ENCODE assay signal across 22 cellular contexts in genomic region chr2:119721904-119722303, GRCh38.
"Had no signal": no experiment of that assay in that cellular context is flagged by ENCODE, and none has a peak within 500 bp of the region (broad histone marks: within the 10 kb centered on the region; RNA-seq: fewer than 3 reads in every experiment).

No MANE protein-coding gene starts in this region.

- H3K4me3 Mint-ChIP-seq: dendritic cell treated with granulocyte-macrophage colony-stimulating factor and Interleukin-4, amounts not matched to agents 40 ng/mL and 50 ng/mL, for 4 days; effector memory CD8-positive, alpha-beta T cell; naive thymus-derived CD4-positive, alpha-beta T cell; neural progenitor cell had no signal

- H3K27ac ChIP-seq: epithelial cell of prostate, esophagus muscularis mucosa, gastroesophageal sphincter, neural progenitor cell, ovary, skin epidermis, stomach, thoracic aorta, transverse colon had no signal

- H3K27me3 Mint-ChIP-seq: dendritic cell treated with granulocyte-macrophage colony-stimulating factor and Interleukin-4, amounts not matched to agents 40 ng/mL and 50 ng/mL, for 4 days; effector memory CD8-positive, alpha-beta T cell; naive thymus-derived CD4-positive, alpha-beta T cell had no signal

- H3K36me3 Mint-ChIP-seq: neural progenitor cell had no signal

- H3K9me3 ChIP-seq: esophagus muscularis mucosa, gastroesophageal sphincter, ovary, stomach, thoracic aorta, transverse colon had no signal

- H3K9me3 Mint-ChIP-seq: dendritic cell treated with granulocyte-macrophage colony-stimulating factor and Interleukin-4, amounts not matched to agents 40 ng/mL and 50 ng/mL, for 4 days; effector memory CD8-positive, alpha-beta T cell; naive thymus-derived CD4-positive, alpha-beta T cell; neural progenitor cell had no signal

- H3K9ac ChIP-seq: neural progenitor cell had no signal

- H3K27ac Mint-ChIP-seq: dendritic cell treated with granulocyte-macrophage colony-stimulating factor and Interleukin-4, amounts not matched to agents 40 ng/mL and 50 ng/mL, for 4 days; effector memory CD8-positive, alpha-beta T cell; neural progenitor cell had no signal

- H3K36me3 ChIP-seq: esophagus muscularis mucosa, neural progenitor cell, ovary, stomach, thoracic aorta, transverse colon had no signal

- ATAC-seq: effector memory CD8-positive, alpha-beta T cell; gastroesophageal sphincter; naive thymus-derived CD4-positive, alpha-beta T cell; sciatic nerve had no signal

- H3K4me1 ChIP-seq: esophagus muscularis mucosa, gastroesophageal sphincter, stomach, transverse colon had no signal

- H3K4me3 ChIP-seq: esophagus muscularis mucosa, gastroesophageal sphincter, neural progenitor cell, ovary, skin epidermis, stomach, thoracic aorta, transverse colon had no signal

- H3K27me3 ChIP-seq: esophagus muscularis mucosa, gastroesophageal sphincter, neural progenitor cell, ovary, stomach, transverse colon had no signal

- DNase-seq: cerebellar nuclear complex; effector memory CD8-positive, alpha-beta T cell; glutamatergic neuron; islet precursor cell; mesendoderm; naive thymus-derived CD4-positive, alpha-beta T cell; nucleus accumbens; ovary; stimulated activated CD4-positive, alpha-beta T cell treated with anti-CD3 and anti-CD28 coated beads, Interleukin-2, amount 100 ng/mL, for 24 hours; stimulated activated CD4-positive, alpha-beta T cell treated with anti-CD3 and anti-CD28 coated beads, Interleukin-4, amount 100 ng/mL, for 4 hours; stimulated activated naive CD4-positive, alpha-beta T cell; stomach; substantia nigra; transverse colon had no signal
